24 cellular contexts compared by ENCODE assay signal in the genomic region with DNA sequence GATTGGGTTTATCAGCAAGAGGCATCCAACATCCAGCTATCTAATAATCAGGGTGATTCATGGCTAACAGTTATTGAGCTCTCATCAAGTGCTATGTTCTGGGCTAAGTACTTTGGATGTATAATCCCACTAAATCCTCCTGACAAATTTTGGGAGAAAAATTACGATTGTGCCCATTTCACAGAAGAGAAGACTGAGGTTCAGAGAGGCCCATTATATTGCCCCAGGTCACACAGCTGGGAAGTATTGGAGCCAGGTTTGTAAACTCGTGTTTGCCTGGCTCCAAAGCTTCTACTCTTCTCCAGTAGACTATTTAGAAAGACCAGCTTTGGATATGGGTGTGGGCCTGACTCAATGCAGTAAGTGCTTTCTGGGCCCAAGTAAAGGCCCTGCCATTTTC. TPM values are rescaled to one million over a fixed set of nuclear protein-coding genes. Genes with fewer than 3 reads are reported as not detected.
DNase-seq lines count a peak whose midpoint lies in the region; ATAC-seq, FAIRE-seq and TF ChIP-seq lines count a peak whose summit lies in the region.
"Had no signal": no experiment of that assay in that cellular context is flagged by ENCODE, and none has a peak within 500 bp of the region (broad histone marks: within the 10 kb centered on the region; RNA-seq: fewer than 3 reads in every experiment).

No MANE protein-coding gene starts in this region.

- peaks cover 2% of the 10 kb centered on the region for H3K27me3 Mint-ChIP-seq in activated CD4-positive, alpha-beta memory T cell treated with anti-CD3 and anti-CD28 coated beads, Interleukin-2, amount 10 ng/mL, durations not matched to agents 7 days and 5 days
- H3K27me3 Mint-ChIP-seq: CD4-positive, alpha-beta T cell had no signal

- no peak overlapping the region for H2BK120ac ChIP-seq in H1 (replicated peaks; ENCODE audit: low read depth, low read length)

- H3K4me1 Mint-ChIP-seq in activated CD4-positive, alpha-beta memory T cell treated with anti-CD3 and anti-CD28 coated beads, Interleukin-2, amount 10 ng/mL, durations not matched to agents 7 days and 5 days: peaks cover 13% of the 10 kb centered on the region
- H3K4me1 Mint-ChIP-seq: GM23338 had no signal

- H2BK5ac ChIP-seq in H1 (ENCODE audit: low read depth, low read length): no peak overlapping the region

- H3K27me3 ChIP-seq in HepG2 (ENCODE audit: control insufficient read depth in 1 of 2, insufficient read depth in 2 of 2, low read length in 2 of 2): peaks cover 0 to 2% of the 10 kb centered on the region in 2 experiments; a peak in 1 of 5 replicates
- no peaks in the 10 kb centered on the region for H3K27me3 ChIP-seq in right lobe of liver
- H3K27me3 ChIP-seq in H1 (replicated peaks in 1 of 4; ENCODE audit: control insufficient read depth in 3 of 4, extremely low read depth in 1 of 4, insufficient read depth in 3 of 4, low read length in 3 of 4): no peaks in the 10 kb centered on the region; a peak in 1 of 7 replicates
- H3K27me3 ChIP-seq: BE2C; BLaER1 treated with 17β-estradiol and CSF1 and Interleukin-3, amounts not matched to agents 10 nM and 100 nM had no signal

- intact Hi-C loops in HepG2 (cut with micrococcal nuclease; ENCODE audit: unreplicated experiment): no loop called here
- intact Hi-C loops in right lobe of liver (cut with DNase I): no loop called here

- TF ChIP-seq EP300 in HepG2 (IDR thresholded peaks at IDR 0.05; ENCODE audit: low read depth in 2 of 2, low read length in 2 of 2) (no peak), HepG2 (CRISPR knock-in tag; IDR thresholded peaks at IDR 0.05; ENCODE audit: borderline replicate concordance) (no peak), H1 (IDR thresholded peaks at IDR 0.05; ENCODE audit: borderline replicate concordance in 1 of 2, low read depth in 2 of 2, low read length in 2 of 2) (no peak)

- H3K4me3 ChIP-seq in HepG2 (replicated peaks in 1 of 3; ENCODE audit: insufficient read depth in 1 of 3, low read depth in 2 of 3, low read length in 3 of 3) (no peak overlapping the region), right lobe of liver (no peak overlapping the region), H1 (ENCODE audit: extremely low read depth in 1 of 4, insufficient read depth in 2 of 4, low read depth in 3 of 4, low read length in 4 of 4) (no peak overlapping the region)
- H3K4me3 ChIP-seq: BLaER1 treated with 17β-estradiol and CSF1 and Interleukin-3, amounts not matched to agents 10 nM and 100 nM; GM23338; HAP-1 had no signal

- FAIRE-seq in HepG2 (lab: Jason Lieb, UNC) (no peak), H1 (lab: Jason Lieb, UNC) (no peak)
- FAIRE-seq: A204.1, GM12892, GM19239, H54 had no signal

- no TSS peak for BruUV-seq in HepG2 (replicated peaks; lab: Mats Ljungman, UMichigan)

- no peaks in the 10 kb centered on the region for H3K79me1 ChIP-seq in H1 (ENCODE audit: low read depth, low read length)

- TF ChIP-seq CTCF in HepG2 (CRISPR knock-in tag; IDR thresholded peaks at IDR 0.05): no peak
- no peak for TF ChIP-seq CTCF in right lobe of liver (IDR thresholded peaks at IDR 0.05)
- TF ChIP-seq CTCF in H1 (IDR thresholded peaks at IDR 0.05; ENCODE audit: control extremely low read depth in 1 of 3, insufficient read depth in 1 of 3, low read depth in 1 of 3, low read length in 3 of 3): no peak

- H3K79me2 ChIP-seq in HepG2 (ENCODE audit: insufficient read depth, low read length) (no peaks in the 10 kb centered on the region), H1 (ENCODE audit: control insufficient read depth in 1 of 2, insufficient read depth in 2 of 2, low read length in 2 of 2) (no peaks in the 10 kb centered on the region)

- H3K4me1 ChIP-seq in HepG2 (ENCODE audit: insufficient read depth, low read length) (no peaks in the 10 kb centered on the region), right lobe of liver (no peaks in the 10 kb centered on the region), H1 (replicated peaks in 1 of 4; ENCODE audit: control insufficient read depth in 3 of 4, insufficient read depth in 4 of 4, low read length in 3 of 4) (no peaks in the 10 kb centered on the region)
- H3K4me1 ChIP-seq: BE2C, HAP-1 had no signal

- in situ Hi-C loops in HepG2 (cut with HindIII; ENCODE audit: extremely low pct_ligation_motif_present, low pct_unique_long_range_greater_than_20kb): no loop called here

- no peak for TF ChIP-seq POLR2A in HepG2 (IDR thresholded peaks at IDR 0.05; ENCODE audit: insufficient read depth in 1 of 2, low read depth in 2 of 2, low read length in 2 of 2)
- no peak for TF ChIP-seq POLR2A in right lobe of liver (IDR thresholded peaks at IDR 0.05)
- TF ChIP-seq POLR2A in H1 (IDR thresholded peaks at IDR 0.05; ENCODE audit: control extremely low read depth in 1 of 2, low read depth in 2 of 2, low read length in 2 of 2): no peak

- POLR2A ChIA-PET in HepG2 (lab: Yijun Ruan, JAX): no interaction called here
- POLR2A ChIA-PET in H1 (lab: Charles Lee; ENCODE audit: partially characterized antibody): interaction anchor here (0.8 kb wide), 1 partner anchor 20 kb away, joined by 3 read pairs; no protein-coding TSS in a partner anchor
- POLR2A ChIA-PET in activated CD4-positive, alpha-beta memory T cell treated with anti-CD3 and anti-CD28 coated beads, Interleukin-2, amount 10 ng/mL, durations not matched to agents 7 days and 5 days (lab: Charles Lee): interaction anchor here (1.0 kb wide), 1 partner anchor 21 kb away, joined by 9 read pairs; a partner anchor contains a TSS

- H3K14ac ChIP-seq in H1 (ENCODE audit: insufficient read length): no peak overlapping the region

- H2BK20ac ChIP-seq in H1 (ENCODE audit: low read length): no peak overlapping the region

- no peaks in the 10 kb centered on the region for H3K36me3 ChIP-seq in HepG2 (replicated peaks in 1 of 2; ENCODE audit: control insufficient read depth in 1 of 2, insufficient read depth in 2 of 2, low read length in 2 of 2)
- no peaks in the 10 kb centered on the region for H3K36me3 ChIP-seq in right lobe of liver
- no peaks in the 10 kb centered on the region for H3K36me3 ChIP-seq in H1 (ENCODE audit: control insufficient read depth in 2 of 4, insufficient read depth in 4 of 4, low read length in 3 of 4)
- H3K36me3 ChIP-seq: BE2C, HAP-1 had no signal

- CTCF ChIA-PET in HepG2 (lab: Yijun Ruan, JAX; ENCODE audit: low intra/inter-chr PET ratio, low total read pairs): no interaction called here
- CTCF ChIA-PET in H1 (lab: Charles Lee; ENCODE audit: partially characterized antibody): interaction anchor here (0.5 to 3.0 kb wide), 20 partner anchors 8 to 1682 kb away, joined by 3 to 18 read pairs (median 4); a partner anchor contains a TSS
- CTCF ChIA-PET in activated CD4-positive, alpha-beta memory T cell treated with anti-CD3 and anti-CD28 coated beads, Interleukin-2, amount 10 ng/mL, durations not matched to agents 7 days and 5 days (lab: Charles Lee): interaction anchor here (0.6 to 1.6 kb wide), 7 partner anchors 13 to 56 kb away, joined by 3 to 5 read pairs (median 3); a partner anchor contains a TSS

- H3K27ac Mint-ChIP-seq in activated CD4-positive, alpha-beta memory T cell treated with anti-CD3 and anti-CD28 coated beads, Interleukin-2, amount 10 ng/mL, durations not matched to agents 7 days and 5 days: no peak overlapping the region
- H3K27ac Mint-ChIP-seq: CD4-positive, alpha-beta T cell; GM23338; HFFc6 had no signal

- no peak overlapping the region for H3K27ac ChIP-seq in HepG2 (ENCODE audit: extremely low read length, insufficient read depth, low read length)
- H3K27ac ChIP-seq in right lobe of liver: no peak overlapping the region
- H3K27ac ChIP-seq in H1 (ENCODE audit: low read depth, low read length): no peak overlapping the region
- H3K27ac ChIP-seq: 22Rv1; BLaER1 treated with 17β-estradiol and CSF1 and Interleukin-3, amounts not matched to agents 10 nM and 100 nM had no signal

- no peaks in the 10 kb centered on the region for H3K23me2 ChIP-seq in H1 (ENCODE audit: low read depth, low read length)

- H2BK12ac ChIP-seq in H1 (ENCODE audit: low read depth, low read length): no peak overlapping the region

- H3K4me2 ChIP-seq in HepG2 (ENCODE audit: low read depth, low read length) (no peak overlapping the region), H1 (ENCODE audit: insufficient read depth in 1 of 2, low read depth in 2 of 2, low read length in 2 of 2) (no peak overlapping the region)
- H3K4me2 ChIP-seq: BLaER1 treated with 17β-estradiol and CSF1 and Interleukin-3, amounts not matched to agents 10 nM and 100 nM; GM23338 had no signal

- DNase-seq in HepG2 (ENCODE audit: low spot score): no peak
- DNase-seq in right lobe of liver: no peak
- DNase-seq in H1 (ENCODE audit: low read depth in 1 of 2, low spot score in 2 of 2): no peak
- DNase-seq in GF-D8 (lab: John Stamatoyannopoulos, UW): no peak
- no peak for DNase-seq in activated CD4-positive, alpha-beta memory T cell treated with anti-CD3 and anti-CD28 coated beads, Interleukin-2, amount 10 ng/mL, durations not matched to agents 7 days and 5 days
- DNase-seq in SHP77 treated with DMSO at 0.1 percent for 48 hours (lab: John Stamatoyannopoulos, UW): no peak
- DNase-seq: ACHN, AML-193, DMS79 treated with DMSO at 0.1 percent for 48 hours, HFFc6 had no signal

- H3K36me3 Mint-ChIP-seq in activated CD4-positive, alpha-beta memory T cell treated with anti-CD3 and anti-CD28 coated beads, Interleukin-2, amount 10 ng/mL, durations not matched to agents 7 days and 5 days (ENCODE audit: low read depth): no peaks in the 10 kb centered on the region
- H3K36me3 Mint-ChIP-seq: CD8-positive, alpha-beta memory T cell had no signal

- TF ChIP-seq RAD21 in HepG2 (CRISPR knock-in tag; IDR thresholded peaks at IDR 0.05) (no peak), H1 (IDR thresholded peaks at IDR 0.05 in 1 of 2, conservative IDR thresholded peaks at IDR 0.05 in 1 of 2; ENCODE audit: low read depth in 2 of 2, low read length in 2 of 2) (no peak)

- H2BK15ac ChIP-seq in H1 (ENCODE audit: low read length): no peak overlapping the region

- H3K4ac ChIP-seq in H1 (replicated peaks; ENCODE audit: insufficient read length, low read depth, low read length): no peak overlapping the region

- H4K5ac ChIP-seq in H1 (ENCODE audit: insufficient read length, low read depth, low read length): no peak overlapping the region

- H2AFZ ChIP-seq in HepG2 (ENCODE audit: low read length) (no peak overlapping the region), H1 (ENCODE audit: low read length) (no peak overlapping the region)
- H2AFZ ChIP-seq: GM23338 had no signal

- no peak overlapping the region for H3K18ac ChIP-seq in H1 (ENCODE audit: extremely low read depth, low read length)

- no peak overlapping the region for H3K23ac ChIP-seq in H1 (ENCODE audit: insufficient read length)

- H2AK5ac ChIP-seq in H1 (ENCODE audit: low read depth, low read length): no peak overlapping the region

- H3K9me3 ChIP-seq in HepG2 (ENCODE audit: low read length): no peaks in the 10 kb centered on the region
- no peaks in the 10 kb centered on the region for H3K9me3 ChIP-seq in right lobe of liver
- no peaks in the 10 kb centered on the region for H3K9me3 ChIP-seq in H1 (ENCODE audit: insufficient read depth in 2 of 2, low read depth in 1 of 2, low read length in 1 of 2)
- H3K9me3 ChIP-seq: BE2C, HAP-1 had no signal

- H4K20me1 ChIP-seq in HepG2 (ENCODE audit: insufficient read depth, low read length): no peaks in the 10 kb centered on the region
- H4K20me1 ChIP-seq in H1 (replicated peaks in 1 of 2; ENCODE audit: control insufficient read depth in 1 of 2, insufficient read depth in 2 of 2, low read length in 2 of 2): no peaks in the 10 kb centered on the region
- H4K20me1 ChIP-seq: BLaER1 treated with 17β-estradiol and CSF1 and Interleukin-3, amounts not matched to agents 10 nM and 100 nM had no signal

- 13% methylated on average over 2 of the region's 2 CpGs for WGBS in HepG2 (ENCODE audit: low lambda C conversion rate)
- 62% methylated on average over 2 of the region's 2 CpGs for WGBS in right lobe of liver (ENCODE audit: insufficient coverage, low coverage, low lambda C conversion rate, missing lambda C conversion rate)
- WGBS in H1 (ENCODE audit: extremely low coverage in 1 of 2, insufficient coverage in 1 of 2, insufficient read length in 1 of 2, insufficient replicate concordance in 2 of 2, low coverage in 1 of 2, low lambda C conversion rate in 2 of 2, missing lambda C conversion rate in 1 of 2), 2 experiments: 81% methylated on average over 2 of the region's 2 CpGs; no CpG with 5 or more reads in 1 of the 2 experiments

- ATAC-seq in HepG2 (no peak), right lobe of liver (no peak)

- no peaks in the 10 kb centered on the region for H3K9me3 Mint-ChIP-seq in activated CD4-positive, alpha-beta memory T cell treated with anti-CD3 and anti-CD28 coated beads, Interleukin-2, amount 10 ng/mL, durations not matched to agents 7 days and 5 days
- H3K9me3 Mint-ChIP-seq: CD4-positive, alpha-beta T cell; CD8-positive, alpha-beta memory T cell; GM23338; HFFc6 had no signal

- H3K9ac ChIP-seq in HepG2 (ENCODE audit: insufficient read depth, low read depth, low read length): no peak overlapping the region
- no peak overlapping the region for H3K9ac ChIP-seq in H1 (replicated peaks in 1 of 4; ENCODE audit: extremely low read depth in 1 of 4, low read depth in 3 of 4, low read length in 3 of 4)
- H3K9ac ChIP-seq: BLaER1 treated with 17β-estradiol and CSF1 and Interleukin-3, amounts not matched to agents 10 nM and 100 nM had no signal

- no peak overlapping the region for H4K91ac ChIP-seq in H1 (replicated peaks; ENCODE audit: insufficient read length, low read length)

- H4K8ac ChIP-seq in H1 (ENCODE audit: extremely low read depth, insufficient read depth, low read length): no peak overlapping the region

- no peak overlapping the region for H3K56ac ChIP-seq in H1 (replicated peaks; ENCODE audit: insufficient read length, low read depth, low read length)

- H3K4me3 Mint-ChIP-seq in activated CD4-positive, alpha-beta memory T cell treated with anti-CD3 and anti-CD28 coated beads, Interleukin-2, amount 10 ng/mL, durations not matched to agents 7 days and 5 days: no peak overlapping the region
- H3K4me3 Mint-ChIP-seq: CD14-positive monocyte; CD4-positive, alpha-beta T cell; CD8-positive, alpha-beta memory T cell; GM23338; HFFc6 had no signal

RNA-seq across cellular contexts. Expression of a gene that starts 20.9 kb away (rescaled TPM):
- total RNA-seq in HepG2 (2016; rRNA removed; fragmentation: Illumina TruSeq; extraction: Trizol): 258 and 314 TPM in 2 replicates
- 219 and 253 TPM in 2 replicates for total RNA-seq in HepG2 (2016; cell fraction: cytosol; rRNA removed; fragmentation: Illumina TruSeq; extraction: Trizol; ENCODE audit: low read depth)
- total RNA-seq in HepG2 (2016; cell fraction: insoluble cytoplasmic fraction; rRNA removed; fragmentation: Illumina TruSeq; extraction: Trizol): 270 and 297 TPM in 2 replicates
- 322 and 352 TPM in 2 replicates for total RNA-seq in HepG2 (2016; cell fraction: membrane; rRNA removed; fragmentation: Illumina TruSeq; extraction: Trizol)
- total RNA-seq in HepG2 (2016; cell fraction: nucleus; rRNA removed; fragmentation: Illumina TruSeq; extraction: Trizol): 95.5 and 96.2 TPM in 2 replicates
- 232 and 239 TPM in 2 replicates for polyA plus RNA-seq in HepG2 (2011; rRNA removed)
- polyA plus RNA-seq in HepG2 (2011; cell fraction: cytosol; rRNA removed): 211 and 281 TPM in 2 replicates
- polyA plus RNA-seq in HepG2 (2011; cell fraction: nucleus; rRNA removed): 146 and 178 TPM in 2 replicates
- polyA plus RNA-seq in HepG2 (2012): 277 and 325 TPM in 2 replicates
- polyA plus RNA-seq in HepG2 (2016; cell fraction: cytosol; fragmentation: Illumina TruSeq; extraction: Trizol; ENCODE audit: low read depth): 495 and 575 TPM in 2 replicates
- 466 and 539 TPM in 2 replicates for polyA plus RNA-seq in HepG2 (2016; cell fraction: insoluble cytoplasmic fraction; fragmentation: Illumina TruSeq; extraction: Trizol; ENCODE audit: low read depth)
- polyA plus RNA-seq in HepG2 (2016; cell fraction: membrane; fragmentation: Illumina TruSeq; extraction: Trizol; ENCODE audit: low read depth): 497 and 555 TPM in 2 replicates
- 259 and 261 TPM in 2 replicates for polyA plus RNA-seq in HepG2 (2016; cell fraction: nucleus; fragmentation: Illumina TruSeq; extraction: Trizol; ENCODE audit: insufficient read depth, low read depth)
- polyA minus RNA-seq in HepG2 (2011; rRNA and poly(A)+ RNA removed; ENCODE audit: low replicate concordance): 66.6 and 121 TPM in 2 replicates
- 58.1 and 58.6 TPM in 2 replicates for polyA minus RNA-seq in HepG2 (2011; cell fraction: cytosol; rRNA and poly(A)+ RNA removed)
- polyA minus RNA-seq in HepG2 (2011; cell fraction: nucleus; rRNA and poly(A)+ RNA removed): 33.0 and 37.0 TPM in 2 replicates
- 100 to 1,000 TPM in 1 of 6 experiments, 10 to 100 TPM in 5; 83.8 to 119 (median 92.2) TPM for total RNA-seq in right lobe of liver
- 318 and 326 TPM in 2 replicates for total RNA-seq in H1 (2021; fragmentation: NEBNext Ultra II Directional; extraction: Animal tissue kit (Norgen Biotek cat#: 25700))
- 315 and 405 TPM in 2 replicates for polyA plus RNA-seq in H1 (2011; rRNA removed)
- polyA plus RNA-seq in H1 (2011; cell fraction: cytosol; rRNA removed): 585 TPM
- polyA plus RNA-seq in H1 (2011; cell fraction: nucleus; rRNA removed): 241 TPM
- polyA plus RNA-seq in H1 (2012, experiment 1 of 2): 396 to 462 TPM (median 444 TPM) in 4 replicates
- polyA plus RNA-seq in H1 (2012, experiment 2 of 2): 353 TPM
- 213 TPM for polyA plus RNA-seq in H1 (2013, experiment 1 of 2)
- 220 TPM for polyA plus RNA-seq in H1 (2013, experiment 2 of 2)
- polyA minus RNA-seq in H1 (2011; rRNA and poly(A)+ RNA removed): 129 and 145 TPM in 2 replicates
- 94.5 TPM for polyA minus RNA-seq in H1 (2011; cell fraction: cytosol; rRNA and poly(A)+ RNA removed)
- polyA minus RNA-seq in H1 (2011; cell fraction: nucleus; rRNA and poly(A)+ RNA removed): 67.8 TPM
- 100 to 1,000 TPM; 446 to 465 TPM for total RNA-seq in activated CD4-positive, alpha-beta memory T cell treated with anti-CD3 and anti-CD28 coated beads, Interleukin-2, amount 10 ng/mL, durations not matched to agents 7 days and 5 days

RNA-seq across cellular contexts. Expression of a gene that starts 44.6 kb away (rescaled TPM):
- not detected in 2 replicates for total RNA-seq in HepG2 (2016; rRNA removed; fragmentation: Illumina TruSeq; extraction: Trizol)
- total RNA-seq in HepG2 (2016; cell fraction: cytosol; rRNA removed; fragmentation: Illumina TruSeq; extraction: Trizol; ENCODE audit: low read depth): not detected in 2 replicates
- not detected in 2 replicates for total RNA-seq in HepG2 (2016; cell fraction: insoluble cytoplasmic fraction; rRNA removed; fragmentation: Illumina TruSeq; extraction: Trizol)
- not detected in 2 replicates for total RNA-seq in HepG2 (2016; cell fraction: membrane; rRNA removed; fragmentation: Illumina TruSeq; extraction: Trizol)
- not detected in 2 replicates for total RNA-seq in HepG2 (2016; cell fraction: nucleus; rRNA removed; fragmentation: Illumina TruSeq; extraction: Trizol)
- not detected in 2 replicates for polyA plus RNA-seq in HepG2 (2011; rRNA removed)
- not detected in 2 replicates for polyA plus RNA-seq in HepG2 (2011; cell fraction: cytosol; rRNA removed)
- polyA plus RNA-seq in HepG2 (2011; cell fraction: nucleus; rRNA removed): not detected in 2 replicates
- not detected in 2 replicates for polyA plus RNA-seq in HepG2 (2012)
- not detected in 2 replicates for polyA plus RNA-seq in HepG2 (2016; cell fraction: cytosol; fragmentation: Illumina TruSeq; extraction: Trizol; ENCODE audit: low read depth)
- polyA plus RNA-seq in HepG2 (2016; cell fraction: insoluble cytoplasmic fraction; fragmentation: Illumina TruSeq; extraction: Trizol; ENCODE audit: low read depth): not detected in 2 replicates
- not detected in 2 replicates for polyA plus RNA-seq in HepG2 (2016; cell fraction: membrane; fragmentation: Illumina TruSeq; extraction: Trizol; ENCODE audit: low read depth)
- not detected in 2 replicates for polyA plus RNA-seq in HepG2 (2016; cell fraction: nucleus; fragmentation: Illumina TruSeq; extraction: Trizol; ENCODE audit: insufficient read depth, low read depth)
- polyA minus RNA-seq in HepG2 (2011; rRNA and poly(A)+ RNA removed; ENCODE audit: low replicate concordance): 0.09 TPM in 1 of 2 replicates, not detected in the other
- not detected in 2 replicates for polyA minus RNA-seq in HepG2 (2011; cell fraction: cytosol; rRNA and poly(A)+ RNA removed)
- not detected in 2 replicates for polyA minus RNA-seq in HepG2 (2011; cell fraction: nucleus; rRNA and poly(A)+ RNA removed)
- 1 to 10 TPM; 2.4 to 4.1 (median 3.0) TPM for total RNA-seq in right lobe of liver
- not detected in 2 replicates for total RNA-seq in H1 (2021; fragmentation: NEBNext Ultra II Directional; extraction: Animal tissue kit (Norgen Biotek cat#: 25700))
- polyA plus RNA-seq in H1 (2011; rRNA removed): 0.15 and 0.19 TPM in 2 replicates
- polyA plus RNA-seq in H1 (2011; cell fraction: cytosol; rRNA removed): 0.14 TPM
- 0.09 TPM for polyA plus RNA-seq in H1 (2011; cell fraction: nucleus; rRNA removed)
- not detected in 4 replicates for polyA plus RNA-seq in H1 (2012, experiment 1 of 2)
- not detected for polyA plus RNA-seq in H1 (2012, experiment 2 of 2)
- polyA plus RNA-seq in H1 (2013, experiment 1 of 2): 0.10 TPM
- 0.13 TPM for polyA plus RNA-seq in H1 (2013, experiment 2 of 2)
- not detected in 2 replicates for polyA minus RNA-seq in H1 (2011; rRNA and poly(A)+ RNA removed)
- not detected for polyA minus RNA-seq in H1 (2011; cell fraction: cytosol; rRNA and poly(A)+ RNA removed)
- not detected for polyA minus RNA-seq in H1 (2011; cell fraction: nucleus; rRNA and poly(A)+ RNA removed)
- 1 to 10 TPM; 5.3 to 5.6 TPM for total RNA-seq in activated CD4-positive, alpha-beta memory T cell treated with anti-CD3 and anti-CD28 coated beads, Interleukin-2, amount 10 ng/mL, durations not matched to agents 7 days and 5 days
- total RNA-seq: GM23338 had no signal
- polyA plus RNA-seq: CD8-positive, alpha-beta memory T cell; GM23338 had no signal

RNA-seq across cellular contexts. Expression of a gene that starts 55.8 kb away (rescaled TPM):
- total RNA-seq in HepG2 (2016; rRNA removed; fragmentation: Illumina TruSeq; extraction: Trizol): not detected in 2 replicates
- total RNA-seq in HepG2 (2016; cell fraction: cytosol; rRNA removed; fragmentation: Illumina TruSeq; extraction: Trizol; ENCODE audit: low read depth): not detected in 2 replicates
- not detected in 2 replicates for total RNA-seq in HepG2 (2016; cell fraction: insoluble cytoplasmic fraction; rRNA removed; fragmentation: Illumina TruSeq; extraction: Trizol)
- not detected in 2 replicates for total RNA-seq in HepG2 (2016; cell fraction: membrane; rRNA removed; fragmentation: Illumina TruSeq; extraction: Trizol)
- total RNA-seq in HepG2 (2016; cell fraction: nucleus; rRNA removed; fragmentation: Illumina TruSeq; extraction: Trizol): not detected in 2 replicates
- polyA plus RNA-seq in HepG2 (2011; rRNA removed): not detected in 2 replicates
- polyA plus RNA-seq in HepG2 (2011; cell fraction: cytosol; rRNA removed): not detected in 2 replicates
- polyA plus RNA-seq in HepG2 (2011; cell fraction: nucleus; rRNA removed): not detected in 2 replicates
- not detected in 2 replicates for polyA plus RNA-seq in HepG2 (2012)
- polyA plus RNA-seq in HepG2 (2016; cell fraction: cytosol; fragmentation: Illumina TruSeq; extraction: Trizol; ENCODE audit: low read depth): not detected in 2 replicates
- polyA plus RNA-seq in HepG2 (2016; cell fraction: insoluble cytoplasmic fraction; fragmentation: Illumina TruSeq; extraction: Trizol; ENCODE audit: low read depth): not detected in 2 replicates
- polyA plus RNA-seq in HepG2 (2016; cell fraction: membrane; fragmentation: Illumina TruSeq; extraction: Trizol; ENCODE audit: low read depth): not detected in 2 replicates
- polyA plus RNA-seq in HepG2 (2016; cell fraction: nucleus; fragmentation: Illumina TruSeq; extraction: Trizol; ENCODE audit: insufficient read depth, low read depth): not detected in 2 replicates
- polyA minus RNA-seq in HepG2 (2011; rRNA and poly(A)+ RNA removed; ENCODE audit: low replicate concordance): not detected in 2 replicates
- not detected in 2 replicates for polyA minus RNA-seq in HepG2 (2011; cell fraction: cytosol; rRNA and poly(A)+ RNA removed)
- polyA minus RNA-seq in HepG2 (2011; cell fraction: nucleus; rRNA and poly(A)+ RNA removed): not detected in 2 replicates
- total RNA-seq in right lobe of liver: not detected
- not detected in 2 replicates for total RNA-seq in H1 (2021; fragmentation: NEBNext Ultra II Directional; extraction: Animal tissue kit (Norgen Biotek cat#: 25700))
- polyA plus RNA-seq in H1 (2011; rRNA removed): not detected in 2 replicates
- not detected for polyA plus RNA-seq in H1 (2011; cell fraction: cytosol; rRNA removed)
- polyA plus RNA-seq in H1 (2011; cell fraction: nucleus; rRNA removed): not detected
- polyA plus RNA-seq in H1 (2012, experiment 1 of 2): 3.6 TPM in 1 of 4 replicates, not detected in the others
- polyA plus RNA-seq in H1 (2012, experiment 2 of 2): not detected
- polyA plus RNA-seq in H1 (2013, experiment 1 of 2): not detected
- polyA plus RNA-seq in H1 (2013, experiment 2 of 2): 1.7 TPM
- not detected in 2 replicates for polyA minus RNA-seq in H1 (2011; rRNA and poly(A)+ RNA removed)
- polyA minus RNA-seq in H1 (2011; cell fraction: cytosol; rRNA and poly(A)+ RNA removed): not detected
- not detected for polyA minus RNA-seq in H1 (2011; cell fraction: nucleus; rRNA and poly(A)+ RNA removed)
- 1 to 10 TPM; 3.1 to 3.4 TPM for total RNA-seq in activated CD4-positive, alpha-beta memory T cell treated with anti-CD3 and anti-CD28 coated beads, Interleukin-2, amount 10 ng/mL, durations not matched to agents 7 days and 5 days
- total RNA-seq: CD4-positive, alpha-beta T cell; Daoy; G401; GM23338; HFFc6 had no signal
- polyA plus RNA-seq: CD14-positive monocyte; CD8-positive, alpha-beta memory T cell had no signal
